In the genomic region with DNA sequence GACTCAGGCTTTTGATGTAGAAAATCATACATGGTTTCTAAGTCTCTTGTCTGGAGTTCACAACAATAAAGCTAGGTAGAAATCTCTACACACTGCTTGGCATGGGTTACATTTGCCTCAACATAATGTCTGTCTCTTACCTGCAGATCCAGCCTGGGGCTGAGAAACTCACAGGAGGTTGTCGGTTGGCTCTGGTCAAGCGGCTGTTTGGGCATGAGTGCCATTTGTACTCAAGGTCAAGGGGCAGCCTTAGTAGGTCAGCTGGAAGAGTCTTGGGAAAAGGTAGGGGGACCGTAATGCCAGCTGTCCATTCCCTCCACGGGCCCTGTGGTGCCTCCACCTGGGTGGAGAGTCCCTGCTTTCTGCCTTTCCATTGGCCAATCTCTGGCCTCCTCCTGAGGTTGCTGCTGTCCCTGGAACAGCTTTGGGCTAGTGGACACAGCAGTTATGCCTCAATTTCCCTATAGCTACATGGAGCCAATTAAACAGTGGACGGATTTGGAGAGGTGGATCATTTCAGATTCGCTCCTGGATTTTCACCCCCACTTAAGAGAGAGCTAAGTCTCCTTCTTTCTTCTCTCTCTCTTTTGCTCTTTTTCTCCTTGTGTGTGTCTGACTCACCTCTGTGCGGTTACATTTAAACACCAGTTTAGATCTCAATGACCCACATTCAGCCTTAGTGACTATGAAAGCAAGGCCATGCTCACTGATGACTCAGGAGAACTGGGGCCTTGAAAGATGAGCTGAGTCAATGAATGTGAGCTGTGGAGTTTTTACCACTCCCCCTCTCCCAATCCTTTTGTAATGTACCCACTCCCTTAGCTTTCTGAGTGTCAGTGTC, we compare ENCODE assay signal across 8 cellular contexts.
DNase-seq lines count a peak whose midpoint lies in the region; ATAC-seq lines count a peak whose summit lies in the region.

No MANE protein-coding gene starts in this region.

- H3K4me3 ChIP-seq in mucosa of stomach (ENCODE audit: low read length), result no peak overlapping the region

- ATAC-seq in HG03439 (IDR thresholded peaks at IDR 0.05; ENCODE audit: unreplicated experiment), result no peak

- no peaks in the 10 kb centered on the region for H3K27me3 ChIP-seq in mucosa of stomach (ENCODE audit: control insufficient read depth, insufficient read depth, low read length)

- H3K4me1 ChIP-seq in mucosa of stomach (ENCODE audit: control insufficient read depth, insufficient read depth, low read length), result peaks cover 56% of the 10 kb centered on the region

- H3K36me3 ChIP-seq in mucosa of stomach (ENCODE audit: control insufficient read depth, insufficient read depth, low read length), result no peaks in the 10 kb centered on the region

- no peaks in the 10 kb centered on the region for H3K9me3 ChIP-seq in mucosa of stomach (ENCODE audit: control insufficient read depth, low read length)

- DNase-seq in GM03348 (ENCODE audit: low spot score), result peak; percentile 83
- DNase-seq in NOMO-1 treated with DMSO at 0.1 percent for 48 hours (lab: John Stamatoyannopoulos, UW; ENCODE audit: unreplicated experiment), result peak; percentile 85
- DNase-seq in brain pericyte (ENCODE audit: low read depth, low spot score), result peak; percentile 66
- no peak for DNase-seq in NCI-H1694 (lab: John Stamatoyannopoulos, UW)
- no peak for DNase-seq in cerebellar cortex (ENCODE audit: low spot score)
- no peak for DNase-seq in NCI-H524 treated with DMSO at 0.1 percent for 48 hours (lab: John Stamatoyannopoulos, UW)

- H3K9ac ChIP-seq in mucosa of stomach (ENCODE audit: low read length), result peak overlapping the region; percentile 11

Comparison
In these comparisons a context has a peak if more than half of its experiments do, and no peak if none do; other contexts are left out.
1. DNase-seq: peak in GM03348 (single experiment), NOMO-1 treated with DMSO at 0.1 percent for 48 hours (single experiment) and brain pericyte (single experiment); none in NCI-H1694 (single experiment), cerebellar cortex (single experiment) and NCI-H524 treated with DMSO at 0.1 percent for 48 hours (single experiment).